ENCODE assay signal across 8 cellular contexts in genomic region chr6:96923871-96924493, GRCh38. TPM values are rescaled to one million over a fixed set of nuclear protein-coding genes. Genes with fewer than 3 reads are reported as not detected.
DNase-seq lines count a peak whose midpoint lies in the region; ATAC-seq and TF ChIP-seq lines count a peak whose summit lies in the region.
"Had no signal": no experiment of that assay in that cellular context is flagged by ENCODE, and none has a peak within 500 bp of the region (broad histone marks: within the 10 kb centered on the region; RNA-seq: fewer than 3 reads in every experiment).

No MANE protein-coding gene starts in this region.

- no peaks in the 10 kb centered on the region for H3K4me1 ChIP-seq in gastrocnemius medialis

- peak in 1 of 2 donors; percentile 6 for TF ChIP-seq POLR2A in gastrocnemius medialis (IDR thresholded peaks at IDR 0.05)

- no peaks in the 10 kb centered on the region for H3K9me3 Mint-ChIP-seq in WTC11

- H3K27me3 Mint-ChIP-seq in WTC11 (ENCODE audit: low read depth): peaks cover 17% of the 10 kb centered on the region

- H3K4me3 Mint-ChIP-seq in WTC11: peak overlapping the region; percentile 84

- in situ Hi-C loops in gastrocnemius medialis (cut with MboI; ENCODE audit: low sequenced_read_pairs in 4 of 4): loop anchor here in 1 of 4 donors (25.0 kb wide), 1 partner anchor 463 kb away; no protein-coding TSS in a partner anchor

- intact Hi-C loops in left ventricle myocardium superior (cut with micrococcal nuclease): no loop called here
- intact Hi-C loops in gastrocnemius medialis (cut with DNase I; ENCODE audit: low total_unique reads): loop anchor here (1.0 kb wide), 1 partner anchor 27 kb away; the partner anchor contains the start of gene NDUFAF4

- no peaks in the 10 kb centered on the region for H3K9me3 ChIP-seq in gastrocnemius medialis

- TF ChIP-seq CTCF in GM12865 (IDR thresholded peaks at IDR 0.05; ENCODE audit: insufficient read depth, low read depth, low read length, missing control alignments) (no peak), WTC11 (IDR thresholded peaks at IDR 0.05) (no peak), gastrocnemius medialis (IDR thresholded peaks at IDR 0.05 in 4 of 5, conservative IDR thresholded peaks at IDR 0.05 in 1 of 5) (no peak)

- peaks cover 11% of the 10 kb centered on the region for H3K4me1 Mint-ChIP-seq in WTC11

- no peaks in the 10 kb centered on the region for H3K36me3 ChIP-seq in gastrocnemius medialis

- peak overlapping the region; percentile 31 for H3K27ac Mint-ChIP-seq in WTC11

- H3K4me3 ChIP-seq in GM12865 (ENCODE audit: low read depth, low read length) (peak overlapping the region; percentile 71), gastrocnemius medialis (peak overlapping the region; percentile 55 to 79 (median 70))

- no peaks in the 10 kb centered on the region for H3K36me3 Mint-ChIP-seq in WTC11

- POLR2A ChIA-PET in WTC11 (lab: Charles Lee): interaction anchor here (0.6 to 0.8 kb wide), 3 partner anchors 12 to 104 kb away, joined by 3 to 5 read pairs (median 3); partner anchors contain the start of gene GPR63

- CTCF ChIA-PET in WTC11 (lab: Charles Lee): interaction anchor here (0.6 to 1.4 kb wide), 7 partner anchors 12 to 192 kb away, joined by 3 to 5 read pairs (median 3); partner anchors contain the start of gene NDUFAF4

- H3K27ac ChIP-seq in gastrocnemius medialis: peak overlapping the region; percentile 78 to 90 (median 82)

- ATAC-seq in GM19467 (IDR thresholded peaks at IDR 0.05; ENCODE audit: unreplicated experiment) (peak; percentile 78), HG03558 (IDR thresholded peaks at IDR 0.05; ENCODE audit: extremely low read depth, unreplicated experiment) (peak; percentile 63), WTC11 (peak; percentile 90), left ventricle myocardium superior (peak; percentile 34), gastrocnemius medialis (peak; percentile 72 to 80)

- H3K27me3 ChIP-seq in gastrocnemius medialis: no peaks in the 10 kb centered on the region

- no peak for DNase-seq in GM12865 (ENCODE audit: low read depth)
- peak; percentile 80 for DNase-seq in WTC11 (ENCODE audit: low spot score)
- DNase-seq in left ventricle myocardium superior: no peak
- no peak for DNase-seq in gastrocnemius medialis
- no peak for DNase-seq in NCI-H2196 (lab: John Stamatoyannopoulos, UW; ENCODE audit: unreplicated experiment)

TF ChIP-seq in WTC11, 78 proteins besides CTCF, POLR2A, EP300 and RAD21:
- TF ChIP-seq, protein P1, sequence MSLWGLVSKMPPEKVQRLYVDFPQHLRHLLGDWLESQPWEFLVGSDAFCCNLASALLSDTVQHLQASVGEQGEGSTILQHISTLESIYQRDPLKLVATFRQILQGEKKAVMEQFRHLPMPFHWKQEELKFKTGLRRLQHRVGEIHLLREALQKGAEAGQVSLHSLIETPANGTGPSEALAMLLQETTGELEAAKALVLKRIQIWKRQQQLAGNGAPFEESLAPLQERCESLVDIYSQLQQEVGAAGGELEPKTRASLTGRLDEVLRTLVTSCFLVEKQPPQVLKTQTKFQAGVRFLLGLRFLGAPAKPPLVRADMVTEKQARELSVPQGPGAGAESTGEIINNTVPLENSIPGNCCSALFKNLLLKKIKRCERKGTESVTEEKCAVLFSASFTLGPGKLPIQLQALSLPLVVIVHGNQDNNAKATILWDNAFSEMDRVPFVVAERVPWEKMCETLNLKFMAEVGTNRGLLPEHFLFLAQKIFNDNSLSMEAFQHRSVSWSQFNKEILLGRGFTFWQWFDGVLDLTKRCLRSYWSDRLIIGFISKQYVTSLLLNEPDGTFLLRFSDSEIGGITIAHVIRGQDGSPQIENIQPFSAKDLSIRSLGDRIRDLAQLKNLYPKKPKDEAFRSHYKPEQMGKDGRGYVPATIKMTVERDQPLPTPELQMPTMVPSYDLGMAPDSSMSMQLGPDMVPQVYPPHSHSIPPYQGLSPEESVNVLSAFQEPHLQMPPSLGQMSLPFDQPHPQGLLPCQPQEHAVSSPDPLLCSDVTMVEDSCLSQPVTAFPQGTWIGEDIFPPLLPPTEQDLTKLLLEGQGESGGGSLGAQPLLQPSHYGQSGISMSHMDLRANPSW (CRISPR knock-in tag; conservative IDR thresholded peaks at IDR 0.05; ENCODE audit: low read depth): no peak
- TF ChIP-seq ZSCAN18 (CRISPR knock-in tag; IDR thresholded peaks at IDR 0.05): no peak
- no peak for TF ChIP-seq ZNF416 (CRISPR knock-in tag; IDR thresholded peaks at IDR 0.05)
- TF ChIP-seq NR1H2 (CRISPR knock-in tag; IDR thresholded peaks at IDR 0.05): no peak
- TF ChIP-seq ETV6 (CRISPR knock-in tag; IDR thresholded peaks at IDR 0.05): peak; percentile 45; the same call in 1 of the 2 replicates
- TF ChIP-seq FOXP1 (CRISPR knock-in tag; IDR thresholded peaks at IDR 0.05; ENCODE audit: borderline replicate concordance): peak; percentile 39
- TF ChIP-seq E2F5 (CRISPR knock-in tag; IDR thresholded peaks at IDR 0.05): 0 out of 2 replicates have a peak, but pooled peaks have one; percentile 36
- peak; percentile 84 for TF ChIP-seq USF1 (CRISPR knock-in tag; IDR thresholded peaks at IDR 0.05)
- no peak; the same call in 1 of the 2 replicates for TF ChIP-seq GABPB1 (CRISPR knock-in tag; IDR thresholded peaks at IDR 0.05)
- TF ChIP-seq MAX (CRISPR knock-in tag; IDR thresholded peaks at IDR 0.05): peak; percentile 22; the same call in 1 of the 2 replicates
- TF ChIP-seq CREM (CRISPR knock-in tag; IDR thresholded peaks at IDR 0.05): peak; percentile 19; the same call in 1 of the 2 replicates
- no peak for TF ChIP-seq HMGA2 (CRISPR knock-in tag; IDR thresholded peaks at IDR 0.05)
- TF ChIP-seq, protein P2, sequence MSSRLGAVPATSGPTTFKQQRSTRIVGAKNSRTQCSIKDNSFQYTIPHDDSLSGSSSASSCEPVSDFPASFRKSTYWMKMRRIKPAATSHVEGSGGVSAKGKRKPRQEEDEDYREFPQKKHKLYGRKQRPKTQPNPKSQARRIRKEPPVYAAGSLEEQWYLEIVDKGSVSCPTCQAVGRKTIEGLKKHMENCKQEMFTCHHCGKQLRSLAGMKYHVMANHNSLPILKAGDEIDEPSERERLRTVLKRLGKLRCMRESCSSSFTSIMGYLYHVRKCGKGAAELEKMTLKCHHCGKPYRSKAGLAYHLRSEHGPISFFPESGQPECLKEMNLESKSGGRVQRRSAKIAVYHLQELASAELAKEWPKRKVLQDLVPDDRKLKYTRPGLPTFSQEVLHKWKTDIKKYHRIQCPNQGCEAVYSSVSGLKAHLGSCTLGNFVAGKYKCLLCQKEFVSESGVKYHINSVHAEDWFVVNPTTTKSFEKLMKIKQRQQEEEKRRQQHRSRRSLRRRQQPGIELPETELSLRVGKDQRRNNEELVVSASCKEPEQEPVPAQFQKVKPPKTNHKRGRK (CRISPR knock-in tag; IDR thresholded peaks at IDR 0.05; ENCODE audit: borderline replicate concordance): no peak
- TF ChIP-seq, protein P3, sequence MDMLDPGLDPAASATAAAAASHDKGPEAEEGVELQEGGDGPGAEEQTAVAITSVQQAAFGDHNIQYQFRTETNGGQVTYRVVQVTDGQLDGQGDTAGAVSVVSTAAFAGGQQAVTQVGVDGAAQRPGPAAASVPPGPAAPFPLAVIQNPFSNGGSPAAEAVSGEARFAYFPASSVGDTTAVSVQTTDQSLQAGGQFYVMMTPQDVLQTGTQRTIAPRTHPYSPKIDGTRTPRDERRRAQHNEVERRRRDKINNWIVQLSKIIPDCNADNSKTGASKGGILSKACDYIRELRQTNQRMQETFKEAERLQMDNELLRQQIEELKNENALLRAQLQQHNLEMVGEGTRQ (CRISPR knock-in tag; IDR thresholded peaks at IDR 0.05): peak; percentile 87
- TF ChIP-seq ZNF232 (CRISPR knock-in tag; IDR thresholded peaks at IDR 0.05): no peak
- TF ChIP-seq OVOL2 (CRISPR knock-in tag; IDR thresholded peaks at IDR 0.05; ENCODE audit: borderline replicate concordance): no peak

RNA-seq across cellular contexts. Expression of gene KLHL32, which starts 0.5 kb away (rescaled TPM):
- total RNA-seq in WTC11 (2021): 0.30 to 0.57 TPM (median 0.52 TPM) in 3 replicates
- total RNA-seq in left ventricle myocardium superior: 2.4 TPM
- 1 to 10 TPM in 2 of 4 donors, not detected in 2; 1.8 to 2.2 TPM for total RNA-seq in gastrocnemius medialis
- total RNA-seq: glomerular endothelial cell had no signal

RNA-seq across cellular contexts. Expression of gene NDUFAF4, which starts 26.3 kb away (rescaled TPM):
- total RNA-seq in WTC11 (2021) (59.2 to 75.8 TPM (median 66.3 TPM) in 3 replicates), left ventricle myocardium superior (98.0 TPM), gastrocnemius medialis (10 to 100 TPM; 31.3 to 63.9 (median 45.8) TPM)

Comparison
In these comparisons a context has a peak if more than half of its experiments do, and no peak if none do; other contexts are left out.
1. ATAC-seq: peak in every context shown above with its lines; median percentile 90 in WTC11; 78 in GM19467; 76 in gastrocnemius medialis; 63 in HG03558; 34 in left ventricle myocardium superior.